18 cellular contexts compared by ENCODE assay signal in the genomic region with DNA sequence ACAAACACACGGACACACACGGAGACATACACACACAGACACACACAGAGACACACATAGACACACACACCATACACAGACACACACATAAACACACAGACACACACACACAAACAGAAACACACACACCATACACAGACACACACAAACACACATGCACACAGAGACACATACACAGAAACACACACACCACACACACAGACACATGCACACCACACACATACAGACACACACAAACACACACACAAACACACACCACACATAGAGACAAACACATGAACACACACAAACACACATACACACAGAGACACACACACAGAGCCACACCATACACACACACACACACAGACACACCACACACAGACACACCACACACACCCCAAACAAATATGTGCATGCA.
DNase-seq lines count a peak whose midpoint lies in the region; ATAC-seq, FAIRE-seq and TF ChIP-seq lines count a peak whose summit lies in the region.
"Had no signal": no experiment of that assay in that cellular context is flagged by ENCODE, and none has a peak within 500 bp of the region (broad histone marks: within the 10 kb centered on the region; RNA-seq: fewer than 3 reads in every experiment).

No MANE protein-coding gene starts in this region.

- H3K9me3 ChIP-seq in IMR-90 (ENCODE audit: control insufficient read depth, insufficient read depth, low read length), result peaks cover 12% of the 10 kb centered on the region; the same call in 1 of the 2 replicates
- peaks cover 13 to 48% of the 10 kb centered on the region in 2 experiments; a peak in 3 of 4 replicates for H3K9me3 ChIP-seq in H1 (ENCODE audit: insufficient read depth in 2 of 2, low read depth in 1 of 2, low read length in 1 of 2)
- no peaks in the 10 kb centered on the region for H3K9me3 ChIP-seq in PC-3 (ENCODE audit: low read length)

- no peak overlapping the region for H4K91ac ChIP-seq in IMR-90 (ENCODE audit: insufficient read depth, low read depth, low read length)
- no peak overlapping the region for H4K91ac ChIP-seq in H1 (replicated peaks; ENCODE audit: insufficient read length, low read length)

- TF ChIP-seq CTCF in IMR-90 (conservative IDR thresholded peaks at IDR 0.05; ENCODE audit: low read depth, low read length), result no peak
- no peak for TF ChIP-seq CTCF in H1 (IDR thresholded peaks at IDR 0.05; ENCODE audit: control extremely low read depth in 1 of 3, insufficient read depth in 1 of 3, low read depth in 1 of 3, low read length in 3 of 3)
- no peak for TF ChIP-seq CTCF in glutamatergic neuron (IDR thresholded peaks at IDR 0.05; ENCODE audit: partially characterized antibody, unreplicated experiment)
- no peak for TF ChIP-seq CTCF in PC-3 (conservative IDR thresholded peaks at IDR 0.05; ENCODE audit: low read depth, low read length)

- H3K4me3 Mint-ChIP-seq in glutamatergic neuron (ENCODE audit: unreplicated experiment), result no peak overlapping the region
- H3K4me3 Mint-ChIP-seq in stimulated activated naive CD8-positive, alpha-beta T cell treated with anti-CD3 and anti-CD28 coated beads, Interleukin-15, amount 100 ng/mL, for 72 hours, result no peak overlapping the region
- H3K4me3 Mint-ChIP-seq: CD4-positive, alpha-beta memory T cell had no signal

- H3K23me2 ChIP-seq in H1 (ENCODE audit: low read depth, low read length), result peaks cover 4% of the 10 kb centered on the region; the same call in 1 of the 2 replicates

- H3K79me1 ChIP-seq in IMR-90 (ENCODE audit: low read depth in 1 of 2, low read length in 2 of 2), result no peaks in the 10 kb centered on the region
- H3K79me1 ChIP-seq in H1 (ENCODE audit: low read depth, low read length), result no peaks in the 10 kb centered on the region

- H3K9ac ChIP-seq in IMR-90 (ENCODE audit: low read depth, low read length) (no peak overlapping the region), H1 (replicated peaks in 1 of 4; ENCODE audit: extremely low read depth in 1 of 4, low read depth in 3 of 4, low read length in 3 of 4) (no peak overlapping the region), PC-3 (ENCODE audit: low read length) (no peak overlapping the region)

- WGBS in IMR-90 (ENCODE audit: extremely low coverage in 2 of 2, insufficient read length in 1 of 2), 2 experiments, result 34% methylated on average over 2 of the region's 2 CpGs; no CpG with 5 or more reads in 1 of the 2 experiments
- 62% methylated on average over 2 of the region's 2 CpGs; no CpG with 5 or more reads in 1 of the 2 experiments for WGBS in H1 (ENCODE audit: extremely low coverage in 1 of 2, insufficient coverage in 1 of 2, insufficient read length in 1 of 2, insufficient replicate concordance in 2 of 2, low coverage in 1 of 2, low lambda C conversion rate in 2 of 2, missing lambda C conversion rate in 1 of 2), 2 experiments

- ATAC-seq in IMR-90 (ENCODE audit: low read depth) (no peak), PC-3 (no peak), GM21528 (IDR thresholded peaks at IDR 0.05; ENCODE audit: low FRiP score, unreplicated experiment) (no peak)
- no peak for ATAC-seq in stimulated activated naive CD8-positive, alpha-beta T cell treated with anti-CD3 and anti-CD28 coated beads, Interleukin-15, amount 100 ng/mL, for 72 hours

- peaks cover 8% of the 10 kb centered on the region for H3K27me3 Mint-ChIP-seq in glutamatergic neuron (ENCODE audit: unreplicated experiment)
- H3K27me3 Mint-ChIP-seq in stimulated activated naive CD8-positive, alpha-beta T cell treated with anti-CD3 and anti-CD28 coated beads, Interleukin-15, amount 100 ng/mL, for 72 hours, result no peaks in the 10 kb centered on the region

- no peaks in the 10 kb centered on the region for H3K9me2 ChIP-seq in PC-3 (replicated peaks; ENCODE audit: low read length)

- no peaks in the 10 kb centered on the region for H3K79me2 ChIP-seq in H1 (ENCODE audit: control insufficient read depth in 1 of 2, insufficient read depth in 2 of 2, low read length in 2 of 2)
- H3K79me2 ChIP-seq in PC-3 (ENCODE audit: low read length), result no peaks in the 10 kb centered on the region

- H3F3A ChIP-seq in PC-3 (ENCODE audit: low read length, unreplicated experiment), result no peaks in the 10 kb centered on the region

- in situ Hi-C loops in IMR-90 (cut with MboI; ENCODE audit: low sequenced_read_pairs), result no loop called here

- DNase-seq in IMR-90 (no peak), H1 (ENCODE audit: low read depth in 1 of 2, low spot score in 2 of 2) (no peak), glutamatergic neuron (no peak), PC-3 (no peak)
- DNase-seq in stimulated activated naive CD8-positive, alpha-beta T cell treated with anti-CD3 and anti-CD28 coated beads, Interleukin-15, amount 100 ng/mL, for 72 hours, result no peak
- DNase-seq: C1 segment of cervical spinal cord; Calu3; CD4-positive, alpha-beta memory T cell; COR-L47; DMS53; DMS79 treated with DMSO at 0.1 percent for 48 hours; GF-D8; GOT3; H7; HCEC 1CT had no signal

- no peak overlapping the region for H4K8ac ChIP-seq in IMR-90 (ENCODE audit: low read depth in 2 of 2, low read length in 2 of 2)
- no peak overlapping the region for H4K8ac ChIP-seq in H1 (ENCODE audit: extremely low read depth, insufficient read depth, low read length)

- H2AFZ ChIP-seq in IMR-90 (replicated peaks; ENCODE audit: low read length, poor library complexity) (no peak overlapping the region), H1 (ENCODE audit: low read length) (no peak overlapping the region), PC-3 (ENCODE audit: low read length) (no peak overlapping the region)

- H4K5ac ChIP-seq in IMR-90 (ENCODE audit: low read depth, low read length), result no peak overlapping the region
- no peak overlapping the region for H4K5ac ChIP-seq in H1 (ENCODE audit: insufficient read length, low read depth, low read length)

- FAIRE-seq in H1 (lab: Jason Lieb, UNC), result no peak
- FAIRE-seq: GM12891, GM18507 had no signal

- no peak overlapping the region for H2BK20ac ChIP-seq in IMR-90 (ENCODE audit: low read depth, low read length)
- H2BK20ac ChIP-seq in H1 (ENCODE audit: low read length), result no peak overlapping the region

- no TSS peak for BruUV-seq in IMR-90 (replicated peaks; lab: Mats Ljungman, UMichigan)
- BruUV-seq in PC-3 (replicated peaks; lab: Mats Ljungman, UMichigan), result no TSS peak

- no peak overlapping the region for H3K14ac ChIP-seq in IMR-90 (replicated peaks; ENCODE audit: low read depth, low read length)
- H3K14ac ChIP-seq in H1 (ENCODE audit: insufficient read length), result no peak overlapping the region

- no peak overlapping the region for H3K56ac ChIP-seq in IMR-90 (ENCODE audit: extremely low read depth, insufficient read depth, low read length)
- H3K56ac ChIP-seq in H1 (replicated peaks; ENCODE audit: insufficient read length, low read depth, low read length), result peak overlapping the region; percentile 82

- H3K4me2 ChIP-seq in IMR-90 (ENCODE audit: low read depth, low read length) (no peak overlapping the region), H1 (ENCODE audit: insufficient read depth in 1 of 2, low read depth in 2 of 2, low read length in 2 of 2) (no peak overlapping the region), PC-3 (ENCODE audit: low read length) (no peak overlapping the region)

- H2BK15ac ChIP-seq in IMR-90 (ENCODE audit: low read depth, low read length) (no peak overlapping the region), H1 (ENCODE audit: low read length) (no peak overlapping the region)

- no peaks in the 10 kb centered on the region for H4K20me1 ChIP-seq in IMR-90 (ENCODE audit: insufficient read depth, low read length)
- H4K20me1 ChIP-seq in H1 (replicated peaks in 1 of 2; ENCODE audit: control insufficient read depth in 1 of 2, insufficient read depth in 2 of 2, low read length in 2 of 2), result peaks cover 0 to 2% of the 10 kb centered on the region in 2 experiments
- no peaks in the 10 kb centered on the region for H4K20me1 ChIP-seq in PC-3 (ENCODE audit: low read length)

- H2BK120ac ChIP-seq in IMR-90 (ENCODE audit: low read depth, low read length), result no peak overlapping the region
- H2BK120ac ChIP-seq in H1 (replicated peaks; ENCODE audit: low read depth, low read length), result no peak overlapping the region

- H3K18ac ChIP-seq in IMR-90 (ENCODE audit: low read depth, low read length) (no peak overlapping the region), H1 (ENCODE audit: extremely low read depth, low read length) (no peak overlapping the region)

- H3K27ac ChIP-seq in IMR-90 (ENCODE audit: insufficient read depth, low read length), result no peak overlapping the region
- no peak overlapping the region for H3K27ac ChIP-seq in H1 (ENCODE audit: low read depth, low read length)
- H3K27ac ChIP-seq in PC-3 (ENCODE audit: low read length), result no peak overlapping the region

- no peak for TF ChIP-seq RAD21 in IMR-90 (IDR thresholded peaks at IDR 0.05; ENCODE audit: low read length)
- TF ChIP-seq RAD21 in H1 (IDR thresholded peaks at IDR 0.05 in 1 of 2, conservative IDR thresholded peaks at IDR 0.05 in 1 of 2; ENCODE audit: low read depth in 2 of 2, low read length in 2 of 2), result no peak

- H2BK5ac ChIP-seq in IMR-90 (ENCODE audit: low read depth, low read length, poor library complexity, severe bottlenecking) (peak overlapping the region; percentile 87), H1 (ENCODE audit: low read depth, low read length) (no peak overlapping the region)

- H2AK9ac ChIP-seq in IMR-90 (replicated peaks; ENCODE audit: low read depth, low read length, poor library complexity), result no peak overlapping the region

- no peak overlapping the region for H2BK12ac ChIP-seq in H1 (ENCODE audit: low read depth, low read length)

- H3K9me1 ChIP-seq in IMR-90 (ENCODE audit: insufficient read depth, low read length), result no peaks in the 10 kb centered on the region

- H3K27ac Mint-ChIP-seq in glutamatergic neuron (ENCODE audit: unreplicated experiment), result peak overlapping the region; percentile 31
- H3K27ac Mint-ChIP-seq in stimulated activated naive CD8-positive, alpha-beta T cell treated with anti-CD3 and anti-CD28 coated beads, Interleukin-15, amount 100 ng/mL, for 72 hours, result no peak overlapping the region
- H3K27ac Mint-ChIP-seq: CD4-positive, alpha-beta memory T cell had no signal

- no peak for TF ChIP-seq POLR2A in IMR-90 (IDR thresholded peaks at IDR 0.05; ENCODE audit: low read depth, low read length)
- TF ChIP-seq POLR2A in H1 (IDR thresholded peaks at IDR 0.05; ENCODE audit: control extremely low read depth in 1 of 2, low read depth in 2 of 2, low read length in 2 of 2), result no peak

- H3K4me1 ChIP-seq in IMR-90 (ENCODE audit: control insufficient read depth, insufficient read depth, low read length) (no peaks in the 10 kb centered on the region), H1 (replicated peaks in 1 of 4; ENCODE audit: control insufficient read depth in 3 of 4, insufficient read depth in 4 of 4, low read length in 3 of 4) (no peaks in the 10 kb centered on the region), PC-3 (ENCODE audit: insufficient read depth, low read length) (no peaks in the 10 kb centered on the region)

- H3K36me3 ChIP-seq in IMR-90 (ENCODE audit: control insufficient read depth, insufficient read depth, low read length) (no peaks in the 10 kb centered on the region), H1 (ENCODE audit: control insufficient read depth in 2 of 4, insufficient read depth in 4 of 4, low read length in 3 of 4) (no peaks in the 10 kb centered on the region; a peak in 1 of 8 replicates), PC-3 (ENCODE audit: low read depth, low read length) (no peaks in the 10 kb centered on the region)

- intact Hi-C loops in IMR-90 (cut with micrococcal nuclease) (no loop called here), PC-3 (cut with micrococcal nuclease) (no loop called here)

- H3K9me3 Mint-ChIP-seq in glutamatergic neuron (ENCODE audit: unreplicated experiment), result peaks cover 36% of the 10 kb centered on the region
- peaks cover 15 to 29% of the 10 kb centered on the region in 2 donors for H3K9me3 Mint-ChIP-seq in stimulated activated naive CD8-positive, alpha-beta T cell treated with anti-CD3 and anti-CD28 coated beads, Interleukin-15, amount 100 ng/mL, for 72 hours

- H3K4ac ChIP-seq in IMR-90 (ENCODE audit: low read depth, low read length) (no peak overlapping the region), H1 (replicated peaks; ENCODE audit: insufficient read length, low read depth, low read length) (no peak overlapping the region)

- no peak for TF ChIP-seq EP300 in H1 (IDR thresholded peaks at IDR 0.05; ENCODE audit: borderline replicate concordance in 1 of 2, low read depth in 2 of 2, low read length in 2 of 2)

- POLR2A ChIA-PET in IMR-90 (lab: Charles Lee; ENCODE audit: unreplicated experiment) (no interaction called here), H1 (lab: Charles Lee; ENCODE audit: partially characterized antibody) (no interaction called here), PC-3 (lab: Charles Lee; ENCODE audit: unreplicated experiment) (no interaction called here)

- dilution Hi-C loops in IMR-90 (cut with HindIII; ENCODE audit: low sequenced_read_pairs, unreplicated experiment), result no loop called here

- no peak overlapping the region for H2AK5ac ChIP-seq in IMR-90 (ENCODE audit: low read depth, low read length)
- no peak overlapping the region for H2AK5ac ChIP-seq in H1 (ENCODE audit: low read depth, low read length)

- H3K27me3 ChIP-seq in IMR-90 (ENCODE audit: control insufficient read depth, insufficient read depth, low read length) (no peaks in the 10 kb centered on the region), H1 (replicated peaks in 1 of 4; ENCODE audit: control insufficient read depth in 3 of 4, extremely low read depth in 1 of 4, insufficient read depth in 3 of 4, low read length in 3 of 4) (no peaks in the 10 kb centered on the region), PC-3 (ENCODE audit: low read length) (no peaks in the 10 kb centered on the region)

- CTCF ChIA-PET in IMR-90 (lab: Yijun Ruan, JAX), result no interaction called here
- CTCF ChIA-PET in H1 (lab: Charles Lee; ENCODE audit: partially characterized antibody), result no interaction called here
- CTCF ChIA-PET in PC-3 (lab: Charles Lee), result no interaction called here

- peaks cover 28% of the 10 kb centered on the region for H3K36me3 Mint-ChIP-seq in glutamatergic neuron (ENCODE audit: unreplicated experiment)
- H3K36me3 Mint-ChIP-seq: CD4-positive, alpha-beta memory T cell had no signal

- no peak overlapping the region for H3K4me3 ChIP-seq in IMR-90 (ENCODE audit: insufficient read depth, low read depth, low read length)
- no peak overlapping the region for H3K4me3 ChIP-seq in H1 (ENCODE audit: extremely low read depth in 1 of 4, insufficient read depth in 2 of 4, low read depth in 3 of 4, low read length in 4 of 4)
- H3K4me3 ChIP-seq in PC-3 (ENCODE audit: low read length), result no peak overlapping the region

- no peaks in the 10 kb centered on the region for H3K4me1 Mint-ChIP-seq in glutamatergic neuron (ENCODE audit: low read depth, unreplicated experiment)
- H3K4me1 Mint-ChIP-seq in stimulated activated naive CD8-positive, alpha-beta T cell treated with anti-CD3 and anti-CD28 coated beads, Interleukin-15, amount 100 ng/mL, for 72 hours, result no peaks in the 10 kb centered on the region

- H3K23ac ChIP-seq in IMR-90 (ENCODE audit: low read depth, low read length) (no peak overlapping the region), H1 (ENCODE audit: insufficient read length) (no peak overlapping the region)
